In genomic region chr2:148231858-148232257, GRCh38 we compare ENCODE assay signal across 36 cellular contexts.
"Had no signal": no experiment of that assay in that cellular context is flagged by ENCODE, and none has a peak within 500 bp of the region (broad histone marks: within the 10 kb centered on the region; RNA-seq: fewer than 3 reads in every experiment).

No MANE protein-coding gene starts in this region.

- H3K4me3 ChIP-seq: ascending aorta, cardiac muscle cell had no signal

- H3K4me1 ChIP-seq: ascending aorta had no signal

- H3K4me1 Mint-ChIP-seq: activated B cell treated with CpG ODN at 0.5 μM for 24 hours; activated CD4-positive, alpha-beta T cell treated with anti-CD3 and anti-CD28 coated beads, Interleukin-2, amount 10 ng/mL, durations not matched to agents 24 days and 14 days; activated naive CD4-positive, alpha-beta T cell treated with anti-CD3 and anti-CD28 coated beads, Interleukin-2, amount 10 ng/mL, durations not matched to agents 7 days and 5 days; activated naive CD4-positive, alpha-beta T cell treated with anti-CD3 and anti-CD28 coated beads, Interleukin-2, amount 50 U/mL, for 24 hours; activated naive CD8-positive, alpha-beta T cell treated with anti-CD3 and anti-CD28 coated beads, Interleukin-2, amount 10 ng/mL, durations not matched to agents 7 days and 5 days; activated naive CD8-positive, alpha-beta T cell treated with anti-CD3 and anti-CD28 coated beads, Interleukin-2, amount 50 U/mL, for 24 hours; activated T-helper 17 cell treated with anti-CD3 and anti-CD28 coated beads, Interleukin-2, amount 50 U/mL, for 72 hours had no signal

- H3K27ac Mint-ChIP-seq: activated B cell treated with CpG ODN at 0.5 μM for 24 hours; activated CD4-positive, alpha-beta memory T cell treated with anti-CD3 and anti-CD28 coated beads for 36 hours; activated CD4-positive, alpha-beta T cell treated with anti-CD3 and anti-CD28 coated beads, Interleukin-2, amount 10 ng/mL, durations not matched to agents 24 days and 14 days; activated CD8-positive, alpha-beta T cell treated with anti-CD3 and anti-CD28 coated beads for 36 hours; activated naive CD4-positive, alpha-beta T cell treated with anti-CD3 and anti-CD28 coated beads, Interleukin-2, amount 10 ng/mL, durations not matched to agents 7 days and 5 days; activated naive CD4-positive, alpha-beta T cell treated with anti-CD3 and anti-CD28 coated beads, Interleukin-2, amount 50 U/mL, for 24 hours; activated naive CD8-positive, alpha-beta T cell; activated naive CD8-positive, alpha-beta T cell treated with anti-CD3 and anti-CD28 coated beads, Interleukin-2, amount 10 ng/mL, durations not matched to agents 7 days and 5 days; activated naive CD8-positive, alpha-beta T cell treated with anti-CD3 and anti-CD28 coated beads, Interleukin-2, amount 50 U/mL, for 24 hours; activated T-cell treated with anti-CD3 and anti-CD28 coated beads, Interleukin-2, amount 50 U/mL, for 72 hours; activated T-helper 1 cell treated with anti-CD3 and anti-CD28 coated beads, Interleukin-12 subunit alpha, Interleukin-12 subunit beta, Interleukin-2, Interleukin-4 antibody, amounts not matched to agents 30 ng/mL and 10 ng/mL and 1 ng/mL, durations not matched to agents 14 hours and 24 hours and 36 hours; activated T-helper 17 cell treated with anti-CD3 and anti-CD28 coated beads, Interleukin-2, amount 50 U/mL, for 72 hours; brain; T-helper 1 cell treated with Interleukin-12 subunit alpha and Interleukin-12 subunit beta and Interleukin-4 antibody, amounts not matched to agents 30 μg/mL and 1 μg/mL, for 36 hours; T-helper 2 cell treated with Interferon-gamma antibody and Interleukin-4, amounts not matched to agents 5 μg/mL and 100 μg/mL, for 36 hours had no signal

- DNase-seq: activated B cell treated with CpG ODN at 0.5 μM for 24 hours; activated CD4-positive, alpha-beta memory T cell treated with anti-CD3 and anti-CD28 coated beads for 36 hours; activated CD4-positive, alpha-beta T cell treated with anti-CD3 and anti-CD28 coated beads for 4 hours; activated CD4-positive, alpha-beta T cell treated with anti-CD3 and anti-CD28 coated beads, Interleukin-2, amount 10 ng/mL, durations not matched to agents 24 days and 14 days; activated CD4-positive, alpha-beta T cell treated with anti-CD3 and anti-CD28 coated beads, Interleukin-2, amount 50 U/mL, for 1 hour; activated CD4-positive, alpha-beta T cell treated with anti-CD3 and anti-CD28 coated beads, Interleukin-2, amount 50 U/mL, for 4 hours; activated CD4-positive, CD25-positive, alpha-beta regulatory T cell treated with anti-CD3 and anti-CD28 coated beads, Interleukin-2, amount 50 U/mL, for 72 hours; activated CD8-positive, alpha-beta memory T cell treated with anti-CD3 and anti-CD28 coated beads, Interleukin-2, amount 50 U/mL, for 4 hours; activated CD8-positive, alpha-beta T cell treated with anti-CD3 and anti-CD28 coated beads for 36 hours; activated effector memory CD4-positive, alpha-beta T cell treated with anti-CD3 and anti-CD28 coated beads, Interleukin-2, amount 50 U/mL, for 16 hours; activated naive CD4-positive, alpha-beta T cell treated with anti-CD3 and anti-CD28 coated beads, Interleukin-2, amount 10 ng/mL, durations not matched to agents 7 days and 5 days; activated naive CD4-positive, alpha-beta T cell treated with Interleukin-2 at 50 U/mL for 16 hours; activated naive CD8-positive, alpha-beta T cell treated with anti-CD3 and anti-CD28 coated beads, Interleukin-2, amount 10 ng/mL, durations not matched to agents 7 days and 5 days; activated naive CD8-positive, alpha-beta T cell treated with anti-CD3 and anti-CD28 coated beads, Interleukin-2, amount 50 U/mL, for 24 hours; activated T-cell treated with anti-CD3 and anti-CD28 coated beads for 4 hours; activated T-cell treated with anti-CD3 and anti-CD28 coated beads, Interleukin-2, amount 50 U/mL, for 1 hour; activated T-cell treated with anti-CD3 and anti-CD28 coated beads, Interleukin-2, amount 50 U/mL, for 4 hours; activated T-cell treated with anti-CD3 and anti-CD28 coated beads, Interleukin-2, amount 50 U/mL, for 72 hours; amygdala; anterior cingulate cortex; caudate nucleus; cerebellar nuclear complex; T-helper 1 cell; T-helper 2 cell; T-helper 9 cell had no signal

- H3K27ac ChIP-seq: cardiac muscle cell, VCaP had no signal

- H3K27me3 Mint-ChIP-seq: activated B cell treated with CpG ODN at 0.5 μM for 24 hours; activated CD4-positive, alpha-beta memory T cell treated with anti-CD3 and anti-CD28 coated beads for 36 hours; activated CD4-positive, alpha-beta T cell treated with anti-CD3 and anti-CD28 coated beads, Interleukin-2, amount 10 ng/mL, durations not matched to agents 24 days and 14 days; activated CD8-positive, alpha-beta T cell treated with anti-CD3 and anti-CD28 coated beads for 36 hours; activated naive CD4-positive, alpha-beta T cell treated with anti-CD3 and anti-CD28 coated beads, Interleukin-2, amount 10 ng/mL, durations not matched to agents 7 days and 5 days; activated naive CD4-positive, alpha-beta T cell treated with anti-CD3 and anti-CD28 coated beads, Interleukin-2, amount 50 U/mL, for 24 hours; activated naive CD8-positive, alpha-beta T cell; activated naive CD8-positive, alpha-beta T cell treated with anti-CD3 and anti-CD28 coated beads, Interleukin-2, amount 10 ng/mL, durations not matched to agents 7 days and 5 days; activated naive CD8-positive, alpha-beta T cell treated with anti-CD3 and anti-CD28 coated beads, Interleukin-2, amount 50 U/mL, for 24 hours; activated T-helper 17 cell treated with anti-CD3 and anti-CD28 coated beads, Interleukin-2, amount 50 U/mL, for 72 hours; brain; central memory CD8-positive, alpha-beta T cell had no signal

- H3K4me3 Mint-ChIP-seq: activated B cell treated with CpG ODN at 0.5 μM for 24 hours; activated CD4-positive, alpha-beta memory T cell treated with anti-CD3 and anti-CD28 coated beads for 36 hours; activated CD4-positive, alpha-beta T cell treated with anti-CD3 and anti-CD28 coated beads, Interleukin-2, amount 10 ng/mL, durations not matched to agents 24 days and 14 days; activated CD8-positive, alpha-beta T cell treated with anti-CD3 and anti-CD28 coated beads for 36 hours; activated naive CD4-positive, alpha-beta T cell treated with anti-CD3 and anti-CD28 coated beads, Interleukin-2, amount 10 ng/mL, durations not matched to agents 7 days and 5 days; activated naive CD4-positive, alpha-beta T cell treated with anti-CD3 and anti-CD28 coated beads, Interleukin-2, amount 50 U/mL, for 24 hours; activated naive CD8-positive, alpha-beta T cell; activated naive CD8-positive, alpha-beta T cell treated with anti-CD3 and anti-CD28 coated beads, Interleukin-2, amount 10 ng/mL, durations not matched to agents 7 days and 5 days; activated naive CD8-positive, alpha-beta T cell treated with anti-CD3 and anti-CD28 coated beads, Interleukin-2, amount 50 U/mL, for 24 hours; activated T-cell treated with anti-CD3 and anti-CD28 coated beads, Interleukin-2, amount 50 U/mL, for 4 hours; activated T-cell treated with anti-CD3 and anti-CD28 coated beads, Interleukin-2, amount 50 U/mL, for 72 hours; activated T-helper 1 cell treated with anti-CD3 and anti-CD28 coated beads, Interleukin-12 subunit alpha, Interleukin-12 subunit beta, Interleukin-2, Interleukin-4 antibody, amounts not matched to agents 30 ng/mL and 10 ng/mL and 1 ng/mL, durations not matched to agents 14 hours and 24 hours and 36 hours; activated T-helper 17 cell treated with anti-CD3 and anti-CD28 coated beads, Interleukin-2, amount 50 U/mL, for 72 hours; brain; central memory CD8-positive, alpha-beta T cell; T-helper 1 cell treated with Interleukin-12 subunit alpha and Interleukin-12 subunit beta and Interleukin-4 antibody, amounts not matched to agents 30 μg/mL and 1 μg/mL, for 36 hours; T-helper 2 cell treated with Interferon-gamma antibody and Interleukin-4, amounts not matched to agents 5 μg/mL and 100 μg/mL, for 36 hours had no signal

- H3K27me3 ChIP-seq: ascending aorta, cardiac muscle cell had no signal
